ENCODE assay signal across 1 cellular context in the genomic region with DNA sequence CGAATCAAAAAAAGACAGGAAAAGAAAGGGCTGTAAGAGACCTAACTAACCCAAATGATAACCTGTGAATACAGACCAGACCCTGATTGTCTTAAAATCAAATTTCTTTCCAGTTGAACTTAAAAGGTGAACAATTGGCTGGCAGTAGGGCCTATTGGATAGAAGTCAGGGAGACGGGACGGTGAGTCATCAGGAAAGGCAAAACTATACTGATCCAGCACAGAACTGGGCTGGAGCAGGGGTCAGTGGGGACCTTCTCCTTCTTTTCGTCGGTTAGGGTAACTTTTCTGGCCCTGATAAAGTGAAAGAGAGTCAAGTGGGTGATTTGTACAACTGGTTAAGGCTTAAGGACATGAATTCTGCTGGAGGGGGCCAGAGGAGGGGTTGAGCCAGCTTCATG.
TF ChIP-seq lines count a peak whose summit lies in the region.

No MANE protein-coding gene starts in this region.

TF ChIP-seq in H1, 55 proteins besides CTCF, POLR2A, EP300 and RAD21:
- TF ChIP-seq POU5F1 (IDR thresholded peaks at IDR 0.05; ENCODE audit: low read depth, low read length) (no peak), JUND (IDR thresholded peaks at IDR 0.05; ENCODE audit: low read length) (peak; percentile 58; the same call in 1 of the 2 replicates), POLR2AphosphoS5 (IDR thresholded peaks at IDR 0.05; ENCODE audit: low read depth, low read length) (no peak), KDM1A (IDR thresholded peaks at IDR 0.05; ENCODE audit: borderline replicate concordance, low read length) (0 out of 2 replicates have a peak, but pooled peaks have one; percentile 2)
